In genomic region chr15:69736161-69736560, GRCh38 we compare ENCODE assay signal across 14 cellular contexts.
DNase-seq lines count a peak whose midpoint lies in the region; ATAC-seq lines count a peak whose summit lies in the region.
"Had no signal": no experiment of that assay in that cellular context is flagged by ENCODE, and none has a peak within 500 bp of the region (broad histone marks: within the 10 kb centered on the region; RNA-seq: fewer than 3 reads in every experiment).

No MANE protein-coding gene starts in this region.

- peaks cover 2% of the 10 kb centered on the region for H3K36me3 Mint-ChIP-seq in T-helper 17 cell (ENCODE audit: low read depth)
- H3K36me3 Mint-ChIP-seq: CD4-positive, CD25-positive, alpha-beta regulatory T cell had no signal

- no peak for ATAC-seq in T-helper 17 cell
- no peak for ATAC-seq in HG02610 (IDR thresholded peaks at IDR 0.05; ENCODE audit: unreplicated experiment)
- no peak for ATAC-seq in HG02798 (IDR thresholded peaks at IDR 0.05; ENCODE audit: poor library complexity, unreplicated experiment)

- H3K9me3 ChIP-seq in T-helper 17 cell (ENCODE audit: control insufficient read depth, low read length, poor library complexity, severe bottlenecking), result no peaks in the 10 kb centered on the region

- peaks cover 4% of the 10 kb centered on the region for H3K27me3 Mint-ChIP-seq in T-helper 17 cell

- DNase-seq in NCI-H146 (lab: John Stamatoyannopoulos, UW), result peak; percentile 4
- DNase-seq in NCI-H146 treated with DMSO at 0.1 percent for 48 hours (lab: John Stamatoyannopoulos, UW; ENCODE audit: unreplicated experiment), result no peak
- no peak for DNase-seq in T-helper 17 cell
- peak; percentile 58 for DNase-seq in renal cortical epithelial cell (ENCODE audit: low read depth)
- DNase-seq in activated CD4-positive, alpha-beta T cell treated with anti-CD3 and anti-CD28 coated beads, Interleukin-2, amount 50 U/mL, for 1 hour, result no peak
- DNase-seq: AML-193; CD4-positive, CD25-positive, alpha-beta regulatory T cell; DMS79 treated with DMSO at 0.1 percent for 48 hours; EL; HCEC 1CT; KG1 had no signal

- H3K4me1 Mint-ChIP-seq in T-helper 17 cell, result peaks cover 8% of the 10 kb centered on the region

- H3K27ac Mint-ChIP-seq in T-helper 17 cell, result peak overlapping the region; percentile 1
- H3K27ac Mint-ChIP-seq: CD4-positive, CD25-positive, alpha-beta regulatory T cell had no signal

- H3K4me3 Mint-ChIP-seq in T-helper 17 cell, result no peak overlapping the region
- H3K4me3 Mint-ChIP-seq: CD4-positive, CD25-positive, alpha-beta regulatory T cell; IgD-negative memory B cell had no signal

Comparison
In these comparisons a context has a peak if more than half of its experiments do, and no peak if none do; other contexts are left out.
1. DNase-seq: peak in NCI-H146 (single experiment) and renal cortical epithelial cell (single experiment); none in NCI-H146 treated with DMSO at 0.1 percent for 48 hours (single experiment), T-helper 17 cell (0 of 3) and activated CD4-positive, alpha-beta T cell treated with anti-CD3 and anti-CD28 coated beads, Interleukin-2, amount 50 U/mL, for 1 hour (single experiment).